ENCODE assay signal across 13 cellular contexts in genomic region chr3:16928386-16929132, GRCh38. TPM values are rescaled to one million over a fixed set of nuclear protein-coding genes. Genes with fewer than 3 reads are reported as not detected.
DNase-seq lines count a peak whose midpoint lies in the region; ATAC-seq and TF ChIP-seq lines count a peak whose summit lies in the region.
"Had no signal": no experiment of that assay in that cellular context is flagged by ENCODE, and none has a peak within 500 bp of the region (broad histone marks: within the 10 kb centered on the region; RNA-seq: fewer than 3 reads in every experiment).

No MANE protein-coding gene starts in this region.

- H3K4me3 Mint-ChIP-seq in CD14-positive monocyte: peak overlapping the region; percentile 0 to 2

- no peak for TF ChIP-seq EP300 in esophagus muscularis mucosa (IDR thresholded peaks at IDR 0.05)

- WGBS in adrenal gland, 4 donors: 36 to 43% (median 40%) methylated on average over 4 to 5 of the region's 8 CpGs
- WGBS in esophagus muscularis mucosa: 62% methylated on average over 4 of the region's 8 CpGs

- H3K27me3 Mint-ChIP-seq in CD14-positive monocyte (ENCODE audit: low read depth in 3 of 3): peaks cover 0 to 3% (median 0%) of the 10 kb centered on the region in 3 donors

- H3K27ac Mint-ChIP-seq in CD14-positive monocyte: peak overlapping the region in 5 of 7 donors; percentile 25 to 86 (median 66)

- H3K4me1 Mint-ChIP-seq in CD14-positive monocyte: peaks cover 75% of the 10 kb centered on the region

- H3K4me1 ChIP-seq in adrenal gland (replicated peaks in 1 of 2) (peaks cover 6 to 20% of the 10 kb centered on the region in 2 donors), right atrium auricular region (peaks cover 0 to 26% of the 10 kb centered on the region in 2 donors), esophagus muscularis mucosa (peaks cover 0 to 19% (median 1%) of the 10 kb centered on the region in 4 donors)

- no peak overlapping the region for H3K4me3 ChIP-seq in adrenal gland
- no peak overlapping the region for H3K4me3 ChIP-seq in right atrium auricular region
- H3K4me3 ChIP-seq in esophagus muscularis mucosa: no peak overlapping the region
- H3K4me3 ChIP-seq: psoas muscle had no signal

- H3K27me3 ChIP-seq in adrenal gland (no peaks in the 10 kb centered on the region), right atrium auricular region (no peaks in the 10 kb centered on the region), esophagus muscularis mucosa (no peaks in the 10 kb centered on the region)

- no peak overlapping the region for H3K27ac ChIP-seq in adrenal gland
- no peak overlapping the region for H3K27ac ChIP-seq in right atrium auricular region
- no peak overlapping the region for H3K27ac ChIP-seq in esophagus muscularis mucosa (replicated peaks in 1 of 4)
- H3K27ac ChIP-seq: psoas muscle, VCaP had no signal

- DNase-seq in CD14-positive monocyte (ENCODE audit: low spot score) (no peak), adrenal gland (peak in 5 of 7 donors; percentile 31 to 57 (median 42)), right atrium auricular region (ENCODE audit: low spot score) (no peak), esophagus muscularis mucosa (ENCODE audit: extremely low spot score) (no peak), HCEC 1CT (no peak), Right ventricle myocardium superior (no peak)
- DNase-seq: activated effector memory CD4-positive, alpha-beta T cell treated with anti-CD3 and anti-CD28 coated beads, Interleukin-2, amount 50 U/mL, for 16 hours; NCI-H1417 treated with DMSO at 0.1 percent for 48 hours; psoas muscle had no signal

- intact Hi-C loops in CD14-positive monocyte (cut with micrococcal nuclease) (no loop called here), adrenal gland (cut with DNase I) (no loop called here), esophagus muscularis mucosa (cut with DNase I) (no loop called here), Right ventricle myocardium superior (cut with DNase I) (no loop called here)

- ATAC-seq in GM19351 (IDR thresholded peaks at IDR 0.05; ENCODE audit: unreplicated experiment): peak; percentile 56
- peak; percentile 47 for ATAC-seq in HG03039 (IDR thresholded peaks at IDR 0.05; ENCODE audit: unreplicated experiment)
- no peak for ATAC-seq in Right ventricle myocardium superior (ENCODE audit: poor library complexity)
- ATAC-seq: Panc1 had no signal

- TF ChIP-seq CTCF in CD14-positive monocyte (IDR thresholded peaks at IDR 0.05) (no peak), adrenal gland (IDR thresholded peaks at IDR 0.05) (no peak), right atrium auricular region (IDR thresholded peaks at IDR 0.05) (no peak), esophagus muscularis mucosa (IDR thresholded peaks at IDR 0.05) (no peak)

- no peaks in the 10 kb centered on the region for H3K36me3 ChIP-seq in adrenal gland (replicated peaks in 1 of 2)
- no peaks in the 10 kb centered on the region for H3K36me3 ChIP-seq in right atrium auricular region
- no peaks in the 10 kb centered on the region for H3K36me3 ChIP-seq in esophagus muscularis mucosa

- H3K9me3 ChIP-seq in adrenal gland (replicated peaks in 1 of 3): no peaks in the 10 kb centered on the region
- H3K9me3 ChIP-seq in right atrium auricular region: peaks cover 0 to 5% of the 10 kb centered on the region in 2 donors
- peaks cover 0 to 7% (median 0%) of the 10 kb centered on the region in 4 donors for H3K9me3 ChIP-seq in esophagus muscularis mucosa

- no peak for TF ChIP-seq POLR2A in adrenal gland (IDR thresholded peaks at IDR 0.05)
- TF ChIP-seq POLR2A in esophagus muscularis mucosa (IDR thresholded peaks at IDR 0.05; ENCODE audit: low read depth): no peak

- peaks cover 0 to 3% (median 0%) of the 10 kb centered on the region in 7 donors for H3K9me3 Mint-ChIP-seq in CD14-positive monocyte

- H3K36me3 Mint-ChIP-seq in CD14-positive monocyte: peaks cover 14 to 22% of the 10 kb centered on the region in 2 donors

RNA-seq across cellular contexts. Expression of gene PLCL2, which starts 43.8 kb away (rescaled TPM):
- polyA plus RNA-seq in CD14-positive monocyte (10 to 100 TPM; 26.8 to 32.5 TPM), adrenal gland (10 to 100 TPM in 1 of 3 donors, 1 to 10 TPM in 2; 4.5 to 25.9 (median 7.1) TPM)
- total RNA-seq in adrenal gland (10 to 100 TPM; 10.9 to 39.6 (median 32.1) TPM), right atrium auricular region (10 to 100 TPM; 32.4 to 35.2 TPM), esophagus muscularis mucosa (1 to 10 TPM; 4.1 to 9.1 (median 6.7) TPM), Right ventricle myocardium superior (64.5 TPM)

Comparison
In these comparisons a context has a peak if more than half of its experiments do, and no peak if none do; other contexts are left out.
1. DNase-seq: peak in adrenal gland (5 of 7); none in CD14-positive monocyte (single experiment), right atrium auricular region (single experiment), esophagus muscularis mucosa (single experiment), HCEC 1CT (single experiment) and Right ventricle myocardium superior (single experiment).